ENCODE assay signal across 1 cellular context in genomic region chr9:29160763-29161353, GRCh38.
TF ChIP-seq lines count a peak whose summit lies in the region.

No MANE protein-coding gene starts in this region.

TF ChIP-seq in SK-N-SH treated with all-trans-retinoic acid at 6 μM for 48 hours, 23 proteins besides CTCF, POLR2A, EP300 and RAD21 (continued from another document):
- TF ChIP-seq ESRRG (CRISPR knock-in tag; IDR thresholded peaks at IDR 0.05) (no peak), GLIS3 (CRISPR knock-in tag; IDR thresholded peaks at IDR 0.05) (no peak), ZFP3 (CRISPR knock-in tag; IDR thresholded peaks at IDR 0.05) (no peak), ARNTL (CRISPR knock-in tag; IDR thresholded peaks at IDR 0.05; ENCODE audit: borderline replicate concordance, low read depth) (no peak), CSRNP3 (CRISPR knock-in tag; IDR thresholded peaks at IDR 0.05) (no peak), ISL1 (CRISPR knock-in tag; IDR thresholded peaks at IDR 0.05) (no peak), CSDC2 (CRISPR knock-in tag; IDR thresholded peaks at IDR 0.05) (no peak), ZNF70 (CRISPR knock-in tag; IDR thresholded peaks at IDR 0.05) (no peak)
